ENCODE assay signal across 2 cellular contexts in genomic region chr22:11066458-11067285, GRCh38.
TF ChIP-seq lines count a peak whose summit lies in the region.

No MANE protein-coding gene starts in this region.

TF ChIP-seq in SK-N-SH, 30 proteins besides CTCF, POLR2A, EP300 and RAD21 (continued from another document):
- TF ChIP-seq REST (IDR thresholded peaks at IDR 0.05; ENCODE audit: low read depth, low read length): no peak
- TF ChIP-seq SIN3A (IDR thresholded peaks at IDR 0.05; ENCODE audit: borderline replicate concordance, low read depth, low read length): no peak
- TF ChIP-seq JUND (IDR thresholded peaks at IDR 0.05): no peak
- no peak for TF ChIP-seq NFIC (IDR thresholded peaks at IDR 0.05; ENCODE audit: borderline replicate concordance)
- no peak for TF ChIP-seq MAX (IDR thresholded peaks at IDR 0.05; ENCODE audit: low read depth)
- no peak for TF ChIP-seq MXI1 (IDR thresholded peaks at IDR 0.05; ENCODE audit: low read depth, low read length)
- TF ChIP-seq SMC3 (IDR thresholded peaks at IDR 0.05; ENCODE audit: low read depth, low read length): no peak
- TF ChIP-seq TAF1 (IDR thresholded peaks at IDR 0.05; ENCODE audit: borderline replicate concordance, low read depth, low read length): no peak
- TF ChIP-seq GATA2 (CRISPR knock-in tag; IDR thresholded peaks at IDR 0.05): no peak
- TF ChIP-seq RXRA (IDR thresholded peaks at IDR 0.05; ENCODE audit: borderline replicate concordance, low read depth): no peak
- no peak for TF ChIP-seq NRF1 (IDR thresholded peaks at IDR 0.05; ENCODE audit: low read depth, low read length)
- TF ChIP-seq ELF1 (IDR thresholded peaks at IDR 0.05): no peak
- TF ChIP-seq PBX3 (IDR thresholded peaks at IDR 0.05): no peak
- TF ChIP-seq IRF3 (IDR thresholded peaks at IDR 0.05; ENCODE audit: low read depth, low read length): no peak
- TF ChIP-seq RFX5 (IDR thresholded peaks at IDR 0.05; ENCODE audit: low read length): no peak
- TF ChIP-seq FOXM1 (IDR thresholded peaks at IDR 0.05; ENCODE audit: low read depth): no peak

TF ChIP-seq in SK-N-SH treated with all-trans-retinoic acid at 6 μM for 48 hours, 23 proteins besides CTCF, POLR2A, EP300 and RAD21 (continued from another document):
- TF ChIP-seq PATZ1 (CRISPR knock-in tag; IDR thresholded peaks at IDR 0.05; ENCODE audit: borderline replicate concordance) (no peak), ZFP3 (CRISPR knock-in tag; IDR thresholded peaks at IDR 0.05) (no peak), TOX (CRISPR knock-in tag; IDR thresholded peaks at IDR 0.05; ENCODE audit: borderline replicate concordance) (no peak), ZNF70 (CRISPR knock-in tag; IDR thresholded peaks at IDR 0.05) (no peak), RARB (CRISPR knock-in tag; IDR thresholded peaks at IDR 0.05) (no peak), TCF4 (CRISPR knock-in tag; IDR thresholded peaks at IDR 0.05; ENCODE audit: borderline replicate concordance) (no peak), CSRNP3 (CRISPR knock-in tag; IDR thresholded peaks at IDR 0.05) (no peak), ZC3H10 (CRISPR knock-in tag; IDR thresholded peaks at IDR 0.05) (no peak)
